8 cellular contexts compared by ENCODE assay signal in genomic region chr6:52995079-52995912, GRCh38. TPM values are rescaled to one million over a fixed set of nuclear protein-coding genes. Genes with fewer than 3 reads are reported as not detected.
A peak's percentile ranks its signal among the peaks of the same experiment; 100 is the strongest.
DNase-seq lines count a peak whose midpoint lies in the region; ATAC-seq and TF ChIP-seq lines count a peak whose summit lies in the region.
"Not testable (repeated sequence)": the region's sequence is repeated elsewhere in the genome, so short reads cannot be mapped to it uniquely, and the experiment has no call there.

Gene GSTA4 (minus strand): TSS chr6:52995284. CDS start chr6:52994243, 1,041 bp downstream.

- ATAC-seq in GM18498 (IDR thresholded peaks at IDR 0.05; ENCODE audit: unreplicated experiment) (peak; percentile 98), HG02970 (IDR thresholded peaks at IDR 0.05; ENCODE audit: low FRiP score, unreplicated experiment) (peak; percentile 98), aorta (ENCODE audit: low FRiP score) (peak; percentile 100)

- intact Hi-C loops in aorta (cut with DNase I) = loop anchor here (2.0 to 10.0 kb wide), 5 partner anchors 48 to 573 kb away; partner anchors contain the start of gene EFHC1 (in 2 of the 2)

- H3K27ac ChIP-seq in rectal smooth muscle tissue (ENCODE audit: low read depth, low read length) = peak within 1 kb of the TSS; percentile 98
- peak within 1 kb of the TSS; percentile 94 to 97 for H3K27ac ChIP-seq in aorta (ENCODE audit: low read depth in 1 of 2, low read length in 2 of 2)

- not testable (repeated sequence) for H3K4me1 ChIP-seq in rectal smooth muscle tissue (ENCODE audit: control insufficient read depth, insufficient read depth, low read length); aorta (ENCODE audit: control insufficient read depth in 1 of 2, insufficient read depth in 2 of 2, low read length in 2 of 2)

- not testable (repeated sequence) for H3K27me3 ChIP-seq in rectal smooth muscle tissue (ENCODE audit: control insufficient read depth, insufficient read depth, low read length); aorta (ENCODE audit: control insufficient read depth in 1 of 2, insufficient read depth in 2 of 2, low read length in 1 of 2)

- in situ Hi-C loops in astrocyte of the cerebellum (cut with HindIII; ENCODE audit: low sequenced_read_pairs) = not testable (repeated sequence)

- H3K36me3 ChIP-seq in rectal smooth muscle tissue (ENCODE audit: control insufficient read depth, insufficient read depth, low read length); aorta (ENCODE audit: control insufficient read depth in 1 of 2, insufficient read depth in 2 of 2, low read length in 1 of 2): not testable (repeated sequence)

- H3K9ac ChIP-seq in rectal smooth muscle tissue (ENCODE audit: low read length) = peak within 1 kb of the TSS; percentile 94

- peak within 1 kb of the TSS; percentile 70 for H3K4me3 ChIP-seq in astrocyte of the cerebellum (ENCODE audit: low read depth, low read length)
- H3K4me3 ChIP-seq in rectal smooth muscle tissue (ENCODE audit: low read length) = peak within 1 kb of the TSS; percentile 95
- peak within 1 kb of the TSS; percentile 72 to 97 for H3K4me3 ChIP-seq in aorta (ENCODE audit: low read length in 2 of 2)

- DNase-seq in NCI-H187 treated with DMSO at 0.1 percent for 48 hours (lab: John Stamatoyannopoulos, UW) (peak; percentile 53), T-helper 22 cell (ENCODE audit: low read depth) (peak; percentile 82), astrocyte of the cerebellum (ENCODE audit: low read depth) (peak; percentile 96), hepatic stellate cell (ENCODE audit: low spot score) (peak; percentile 90), aorta (peak; percentile 98)

- WGBS in aorta, 2 donors = 0% methylated on average over 28 to 32 of the region's 41 CpGs

- not testable (repeated sequence) for H3K9me3 ChIP-seq in aorta (ENCODE audit: control insufficient read depth, low read length)

- TF ChIP-seq CTCF in astrocyte of the cerebellum (IDR thresholded peaks at IDR 0.05; ENCODE audit: low read depth, low read length, missing control alignments) = peak; percentile 86

RNA-seq across cellular contexts. Expression of gene GSTA4, which starts in this region (rescaled TPM):
- 10 to 100 TPM; 18.8 to 20.3 TPM for total RNA-seq in aorta
- polyA plus RNA-seq in aorta = 10 to 100 TPM; 19.7 to 31.9 TPM

Comparison
In these comparisons a context has a peak if more than half of its experiments do, and no peak if none do; other contexts are left out.
1. Peak in every context shown above with its lines: DNase-seq, ATAC-seq, H3K4me3 ChIP-seq and H3K27ac ChIP-seq.